In genomic region chr17:76104140-76104895, GRCh38 we compare ENCODE assay signal across 8 cellular contexts. TPM values are rescaled to one million over a fixed set of nuclear protein-coding genes. Genes with fewer than 3 reads are reported as not detected.
DNase-seq lines count a peak whose midpoint lies in the region; ATAC-seq and TF ChIP-seq lines count a peak whose summit lies in the region.

No MANE protein-coding gene starts in this region.

- H3K4me1 Mint-ChIP-seq in CD4-positive, alpha-beta memory T cell = peaks cover 20 to 45% (median 33%) of the 10 kb centered on the region in 4 donors
- H3K4me1 Mint-ChIP-seq in endodermal cell = peaks cover 15% of the 10 kb centered on the region

- peaks cover 6% of the 10 kb centered on the region for H3K36me3 ChIP-seq in CD4-positive, alpha-beta memory T cell (ENCODE audit: insufficient read depth, low read length)
- H3K36me3 ChIP-seq in OCI-LY1 (ENCODE audit: insufficient read depth, low read length) (peaks cover 20% of the 10 kb centered on the region; the same call in 1 of the 2 replicates), endodermal cell (ENCODE audit: control insufficient read depth, insufficient read depth, low read length) (peaks cover 29% of the 10 kb centered on the region), neutrophil (peaks cover 25% of the 10 kb centered on the region)

- H3K79me2 ChIP-seq in OCI-LY1 (ENCODE audit: insufficient read depth, low read length) = no peaks in the 10 kb centered on the region

- 91% methylated on average over 17 to 29 of the region's 29 CpGs for WGBS in endodermal cell (ENCODE audit: insufficient coverage in 1 of 2, insufficient read length in 1 of 2), 2 experiments

- intact Hi-C loops in CD4-positive, alpha-beta memory T cell (cut with micrococcal nuclease) = no loop called here

- peaks cover 27% of the 10 kb centered on the region for H3K4me1 ChIP-seq in CD4-positive, alpha-beta memory T cell (ENCODE audit: insufficient read depth, low read length)
- peaks cover 12% of the 10 kb centered on the region for H3K4me1 ChIP-seq in OCI-LY1 (ENCODE audit: insufficient read depth, low read length, severe bottlenecking)
- H3K4me1 ChIP-seq in endodermal cell (ENCODE audit: control insufficient read depth, insufficient read depth, low read length) = peaks cover 6% of the 10 kb centered on the region
- peaks cover 37 to 40% of the 10 kb centered on the region in 2 experiments for H3K4me1 ChIP-seq in neutrophil (ENCODE audit: control insufficient read depth in 1 of 2, insufficient read depth in 1 of 2, low read depth in 1 of 2, low read length in 1 of 2)

- no peak for ATAC-seq in GM21367 (IDR thresholded peaks at IDR 0.05; ENCODE audit: unreplicated experiment)
- ATAC-seq in GM18517 (IDR thresholded peaks at IDR 0.05; ENCODE audit: unreplicated experiment) = no peak

- peak overlapping the region; percentile 84 to 86 for H3K4me3 ChIP-seq in CD4-positive, alpha-beta memory T cell (ENCODE audit: low read length in 2 of 2)
- H3K4me3 ChIP-seq in OCI-LY1 (ENCODE audit: low read depth, low read length, poor library complexity, severe bottlenecking) (peak overlapping the region; percentile 87), endodermal cell (ENCODE audit: low read length) (peak overlapping the region; percentile 93), neutrophil (ENCODE audit: low read depth in 1 of 2, low read length in 1 of 2) (peak overlapping the region; percentile 93 to 99)

- CTCF ChIA-PET in CD4-positive, alpha-beta memory T cell (lab: Charles Lee; ENCODE audit: partially characterized antibody) = interaction anchor here (1.0 to 4.7 kb wide), 8 partner anchors 14 to 195 kb away, joined by 3 to 30 read pairs (median 6); no protein-coding TSS in a partner anchor

- no peaks in the 10 kb centered on the region for H4K20me1 ChIP-seq in OCI-LY1 (ENCODE audit: insufficient read depth, low read length)

- no peaks in the 10 kb centered on the region for H3K9me3 Mint-ChIP-seq in CD4-positive, alpha-beta memory T cell
- peaks cover 3% of the 10 kb centered on the region for H3K9me3 Mint-ChIP-seq in endodermal cell

- DNase-seq in CD4-positive, alpha-beta memory T cell = no peak
- peak; percentile 52 for DNase-seq in endodermal cell
- no peak for DNase-seq in effector CD4-positive, alpha-beta T cell
- DNase-seq in NCI-H524 (lab: John Stamatoyannopoulos, UW) = no peak

- peaks cover 14 to 30% of the 10 kb centered on the region in 2 donors for H3K36me3 Mint-ChIP-seq in CD4-positive, alpha-beta memory T cell
- H3K36me3 Mint-ChIP-seq in endodermal cell (ENCODE audit: low read depth) = peaks cover 22% of the 10 kb centered on the region

- H3K27me3 Mint-ChIP-seq in CD4-positive, alpha-beta memory T cell = no peaks in the 10 kb centered on the region
- no peaks in the 10 kb centered on the region for H3K27me3 Mint-ChIP-seq in endodermal cell (ENCODE audit: insufficient read depth)

- peak overlapping the region; percentile 17 to 99 (median 97) for H3K27ac Mint-ChIP-seq in CD4-positive, alpha-beta memory T cell
- H3K27ac Mint-ChIP-seq in endodermal cell = peak overlapping the region; percentile 98

- H3K9me3 ChIP-seq in CD4-positive, alpha-beta memory T cell (ENCODE audit: control insufficient read depth in 1 of 2, low read length in 2 of 2) = no peaks in the 10 kb centered on the region
- no peaks in the 10 kb centered on the region for H3K9me3 ChIP-seq in OCI-LY1 (ENCODE audit: low read length)
- H3K9me3 ChIP-seq in endodermal cell (ENCODE audit: control insufficient read depth, low read length) = no peaks in the 10 kb centered on the region
- H3K9me3 ChIP-seq in neutrophil = no peaks in the 10 kb centered on the region

- H2AFZ ChIP-seq in OCI-LY1 (ENCODE audit: low read length) = no peak overlapping the region

- H3K9me2 ChIP-seq in OCI-LY1 (ENCODE audit: low read depth, low read length) = no peaks in the 10 kb centered on the region

- H3K27ac ChIP-seq in CD4-positive, alpha-beta memory T cell (ENCODE audit: low read depth, low read length) = peak overlapping the region; percentile 86
- no peak overlapping the region for H3K27ac ChIP-seq in OCI-LY1 (ENCODE audit: low read depth, low read length, poor library complexity, severe bottlenecking)
- H3K27ac ChIP-seq in endodermal cell (ENCODE audit: low read depth, low read length) = no peak overlapping the region
- H3K27ac ChIP-seq in neutrophil = peak overlapping the region; percentile 87

- no peaks in the 10 kb centered on the region for H3F3A ChIP-seq in OCI-LY1 (ENCODE audit: insufficient read depth, low read length)

- H3K4me3 Mint-ChIP-seq in CD4-positive, alpha-beta memory T cell = peak overlapping the region; percentile 92 to 98 (median 96)
- peak overlapping the region; percentile 97 for H3K4me3 Mint-ChIP-seq in endodermal cell

- TF ChIP-seq CTCF in OCI-LY1 (IDR thresholded peaks at IDR 0.05; ENCODE audit: low read length) (no peak), endodermal cell (conservative IDR thresholded peaks at IDR 0.05) (no peak), neutrophil (IDR thresholded peaks at IDR 0.05) (no peak)

- H3K9ac ChIP-seq in OCI-LY1 (ENCODE audit: low read length) (peak overlapping the region; percentile 80; the same call in 1 of the 2 replicates), endodermal cell (ENCODE audit: extremely low read depth, low read length, poor library complexity, severe bottlenecking) (peak overlapping the region; percentile 65)

- H3K4me2 ChIP-seq in OCI-LY1 (ENCODE audit: low read length) = peak overlapping the region; percentile 95

- H3K27me3 ChIP-seq in CD4-positive, alpha-beta memory T cell (ENCODE audit: insufficient read depth, low read length) = no peaks in the 10 kb centered on the region
- no peaks in the 10 kb centered on the region for H3K27me3 ChIP-seq in OCI-LY1 (ENCODE audit: insufficient read depth, low read length)
- H3K27me3 ChIP-seq in endodermal cell (ENCODE audit: control insufficient read depth, insufficient read depth, low read length, poor library complexity, severe bottlenecking) = no peaks in the 10 kb centered on the region
- H3K27me3 ChIP-seq in neutrophil = no peaks in the 10 kb centered on the region

- POLR2A ChIA-PET in CD4-positive, alpha-beta memory T cell (lab: Charles Lee; ENCODE audit: partially characterized antibody) = interaction anchor here (0.9 to 2.8 kb wide), 25 partner anchors 11 to 397 kb away, joined by 3 to 24 read pairs (median 4); partner anchors contain the start of genes FBF1, PRPSAP1, RHBDF2 and SRP68

RNA-seq across cellular contexts. Expression of gene EXOC7, which starts 0.7 kb away (rescaled TPM):
- 100 to 1,000 TPM; 183 to 184 TPM for total RNA-seq in CD4-positive, alpha-beta memory T cell
- polyA plus RNA-seq in CD4-positive, alpha-beta memory T cell = 10 to 100 TPM; 36.2 to 66.9 TPM
- total RNA-seq in endodermal cell = 100 to 1,000 TPM; 159 to 187 TPM
- polyA plus RNA-seq in endodermal cell (2013, experiment 1 of 2) = 83.1 TPM
- 82.3 TPM for polyA plus RNA-seq in endodermal cell (2013, experiment 2 of 2)

RNA-seq across cellular contexts. Expression of gene ZACN, which starts 25.3 kb away (rescaled TPM):
- under 1 TPM in 1 of 2 experiments, not detected in 1; 0.35 TPM for total RNA-seq in CD4-positive, alpha-beta memory T cell
- polyA plus RNA-seq in CD4-positive, alpha-beta memory T cell = 1 to 10 TPM in 1 of 2 donors, not detected in 1; 1.0 TPM
- total RNA-seq in endodermal cell = under 1 TPM in 1 of 2 donors, not detected in 1; 0.09 TPM
- not detected for polyA plus RNA-seq in endodermal cell (2013, experiment 1 of 2)
- polyA plus RNA-seq in endodermal cell (2013, experiment 2 of 2) = not detected

RNA-seq across cellular contexts. Expression of gene GALR2, which starts 29.7 kb away (rescaled TPM):
- total RNA-seq in CD4-positive, alpha-beta memory T cell = not detected
- polyA plus RNA-seq in CD4-positive, alpha-beta memory T cell = under 1 TPM in 1 of 2 donors, not detected in 1; 0.37 TPM
- not detected for total RNA-seq in endodermal cell
- not detected for polyA plus RNA-seq in endodermal cell (2013, experiment 1 of 2)
- polyA plus RNA-seq in endodermal cell (2013, experiment 2 of 2) = not detected

RNA-seq across cellular contexts. Expression of gene SRP68, which starts 32.0 kb away (rescaled TPM):
- total RNA-seq in CD4-positive, alpha-beta memory T cell = 10 to 100 TPM; 86.5 to 92.4 TPM
- 10 to 100 TPM; 59.1 to 84.9 TPM for polyA plus RNA-seq in CD4-positive, alpha-beta memory T cell
- 10 to 100 TPM; 73.9 to 78.0 TPM for total RNA-seq in endodermal cell
- 63.0 TPM for polyA plus RNA-seq in endodermal cell (2013, experiment 1 of 2)
- 58.3 TPM for polyA plus RNA-seq in endodermal cell (2013, experiment 2 of 2)

RNA-seq across cellular contexts. Expression of gene FOXJ1, which starts 36.7 kb away (rescaled TPM):
- total RNA-seq in CD4-positive, alpha-beta memory T cell = under 1 TPM; 0.19 to 0.20 TPM
- not detected for polyA plus RNA-seq in CD4-positive, alpha-beta memory T cell
- 10 to 100 TPM; 17.8 to 23.6 TPM for total RNA-seq in endodermal cell
- polyA plus RNA-seq in endodermal cell (2013, experiment 1 of 2) = 12.3 TPM
- 12.8 TPM for polyA plus RNA-seq in endodermal cell (2013, experiment 2 of 2)

Comparison
In these comparisons a context has a peak if more than half of its experiments do, and no peak if none do; other contexts are left out.
1. H3K27ac ChIP-seq: peak in CD4-positive, alpha-beta memory T cell (single experiment) and neutrophil (single experiment); none in OCI-LY1 (single experiment) and endodermal cell (single experiment).
2. Peak in every context shown above with its lines, with median percentiles within 50 percentile points of each other: H3K4me3 ChIP-seq.